Comparison of ENCODE assay signal across 12 cellular contexts in genomic region chr15:32683906-32684584, GRCh38. TPM values are rescaled to one million over a fixed set of nuclear protein-coding genes. Genes with fewer than 3 reads are reported as not detected.
DNase-seq lines count a peak whose midpoint lies in the region; ATAC-seq, FAIRE-seq and TF ChIP-seq lines count a peak whose summit lies in the region.
"Had no signal": no experiment of that assay in that cellular context is flagged by ENCODE, and none has a peak within 500 bp of the region (broad histone marks: within the 10 kb centered on the region; RNA-seq: fewer than 3 reads in every experiment).

No MANE protein-coding gene starts in this region.

- TF ChIP-seq CTCF in NB4 (IDR thresholded peaks at IDR 0.05; ENCODE audit: low read depth, low read length) (no peak), bronchial epithelial cell (IDR thresholded peaks at IDR 0.05; ENCODE audit: insufficient read depth, low read length, severe bottlenecking) (no peak)

- H3K27me3 ChIP-seq in bronchial epithelial cell (ENCODE audit: control insufficient read depth, insufficient read depth, low read length), result no peaks in the 10 kb centered on the region

- no peak for TF ChIP-seq POLR2A in NB4 (IDR thresholded peaks at IDR 0.05; ENCODE audit: extremely low read depth, insufficient read length)

- no peak overlapping the region for H3K4me3 ChIP-seq in NB4 (ENCODE audit: low read depth, low read length)
- H3K4me3 ChIP-seq in bronchial epithelial cell (ENCODE audit: low read depth, low read length), result no peak overlapping the region
- H3K4me3 ChIP-seq: GM23338 had no signal

- no peaks in the 10 kb centered on the region for H3K36me3 ChIP-seq in bronchial epithelial cell (ENCODE audit: control insufficient read depth, insufficient read depth, low read length)

- no peak for FAIRE-seq in bronchial epithelial cell (lab: Jason Lieb, UNC)

- DNase-seq in EL (peak; percentile 95), NB4 (ENCODE audit: low read depth) (peak; percentile 52), bronchial epithelial cell (ENCODE audit: low read depth) (peak; percentile 96), occipital lobe (lab: John Stamatoyannopoulos, UW) (peak; percentile 40), left lobe of liver (ENCODE audit: low spot score) (no peak), hippocampal formation (lab: John Stamatoyannopoulos, UW) (no peak), T-helper 9 cell (no peak)
- DNase-seq: activated CD8-positive, alpha-beta memory T cell treated with anti-CD3 and anti-CD28 coated beads for 24 hours; cortex of kidney; stimulated activated CD4-positive, alpha-beta T cell treated with anti-CD3 and anti-CD28 coated beads, Interleukin-15, amount 100 ng/mL, for 24 hours had no signal

- ATAC-seq in esophagus mucosa (no peak), left lobe of liver (no peak)
- ATAC-seq: GM23338 had no signal

RNA-seq across cellular contexts. Expression of gene GREM1, which starts 33.8 kb away (rescaled TPM):
- total RNA-seq in bronchial epithelial cell, result 0.13 and 3.7 TPM in 2 replicates
- total RNA-seq in occipital lobe, result 3.4 TPM
- total RNA-seq in esophagus mucosa, result 9.2 TPM
- total RNA-seq in left lobe of liver, result 2.2 TPM

RNA-seq across cellular contexts. Expression of gene SCG5, which starts 42.5 kb away (rescaled TPM):
- total RNA-seq in bronchial epithelial cell, result 3.7 and 11.8 TPM in 2 replicates
- 124 TPM for total RNA-seq in occipital lobe
- total RNA-seq in esophagus mucosa, result 0.80 TPM
- total RNA-seq in left lobe of liver, result 16.5 TPM

Comparison
In these comparisons a context has a peak if more than half of its experiments do, and no peak if none do; other contexts are left out.
1. DNase-seq: peak in EL (single experiment), NB4 (single experiment), bronchial epithelial cell (single experiment) and occipital lobe (single experiment); none in left lobe of liver (single experiment), hippocampal formation (0 of 2) and T-helper 9 cell (single experiment).